In genomic region chr19:43219136-43219535, GRCh38 we compare ENCODE assay signal across 8 cellular contexts. TPM values are rescaled to one million over a fixed set of nuclear protein-coding genes. Genes with fewer than 3 reads are reported as not detected.
"Had no signal": no experiment of that assay in that cellular context is flagged by ENCODE, and none has a peak within 500 bp of the region (broad histone marks: within the 10 kb centered on the region; RNA-seq: fewer than 3 reads in every experiment).

No MANE protein-coding gene starts in this region.

RNA-seq across cellular contexts. Expression of gene PSG4, which starts 13.7 kb away (rescaled TPM):
- total RNA-seq: PC-3, Peyer's patch, Right ventricle myocardium inferior, SJCRH30, T-cell had no signal

RNA-seq across cellular contexts. Expression of gene PSG5, which starts 32.8 kb away (rescaled TPM):
- total RNA-seq: MCF 10A, PC-3, Peyer's patch, Right ventricle myocardium inferior, SJCRH30, SK-MEL-5, T-cell had no signal

RNA-seq across cellular contexts. Expression of gene PSG9, which starts 50.2 kb away (rescaled TPM):
- total RNA-seq: LHCN-M2, MCF 10A, PC-3, Peyer's patch, Right ventricle myocardium inferior, SJCRH30, T-cell had no signal
